ENCODE assay signal across 21 cellular contexts in the genomic region with DNA sequence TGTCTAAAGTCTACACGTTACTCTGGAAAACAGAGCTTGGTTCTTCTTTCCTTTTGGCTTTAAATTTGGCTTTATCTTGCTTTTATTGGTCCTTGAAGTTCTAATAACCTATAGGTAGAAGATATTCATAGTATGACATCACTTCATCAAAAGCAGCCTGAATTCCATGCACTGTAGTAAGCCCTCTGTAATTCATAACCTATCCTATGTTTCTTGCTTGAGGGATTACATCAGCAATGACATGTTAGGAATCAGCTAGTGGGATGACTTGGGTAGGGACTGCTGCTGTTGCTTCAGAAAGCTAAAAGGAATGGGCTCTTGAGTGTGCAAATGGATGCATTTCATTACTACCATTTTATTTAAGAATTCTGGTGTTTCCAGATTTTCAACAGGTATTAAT.
"Had no signal": no experiment of that assay in that cellular context is flagged by ENCODE, and none has a peak within 500 bp of the region (broad histone marks: within the 10 kb centered on the region; RNA-seq: fewer than 3 reads in every experiment).

No MANE protein-coding gene starts in this region.

- H3K27me3 ChIP-seq: colonic mucosa, esophagus muscularis mucosa, heart left ventricle, right lobe of liver, tibial nerve had no signal

- ATAC-seq: activated CD4-positive, alpha-beta T cell treated with anti-CD3 and anti-CD28 coated beads for 36 hours; effector memory CD8-positive, alpha-beta T cell; heart left ventricle; left colon; right lobe of liver; T-helper 17 cell had no signal

- H3K36me3 ChIP-seq: colonic mucosa, esophagus muscularis mucosa, heart left ventricle, right lobe of liver, tibial nerve had no signal

- DNase-seq: activated B cell treated with CpG ODN at 0.5 μM for 24 hours; activated CD4-positive, alpha-beta T cell treated with anti-CD3 and anti-CD28 coated beads for 36 hours; activated CD4-positive, alpha-beta T cell treated with anti-CD3 and anti-CD28 coated beads, Interleukin-2, amount 50 U/mL, for 48 hours; activated effector memory CD4-positive, alpha-beta T cell treated with Interleukin-2 at 50 U/mL for 16 hours; activated naive CD4-positive, alpha-beta T cell treated with anti-CD3 and anti-CD28 coated beads for 36 hours; activated naive CD8-positive, alpha-beta T cell treated with anti-CD3 and anti-CD28 coated beads, Interleukin-2, amount 10 ng/mL, durations not matched to agents 7 days and 5 days; activated T-cell treated with anti-CD3 and anti-CD28 coated beads, Interleukin-2, amount 50 U/mL, for 48 hours; colonic mucosa; dorsolateral prefrontal cortex; effector memory CD8-positive, alpha-beta T cell; heart left ventricle; left colon; mesenchymal stem cell; posterior cingulate gyrus; right lobe of liver; stimulated activated CD4-positive, alpha-beta T cell treated with anti-CD3 and anti-CD28 coated beads, Interleukin-1b, Interleukin-23, amount 100 ng/mL, for 48 hours; substantia nigra; T-helper 17 cell had no signal

- H3K27ac ChIP-seq: colonic mucosa, esophagus muscularis mucosa, heart left ventricle, right lobe of liver, skin epidermis, tibial nerve had no signal

- H3K4me1 ChIP-seq: colonic mucosa, right lobe of liver had no signal

- H3K4me3 ChIP-seq: colonic mucosa, dorsolateral prefrontal cortex, esophagus muscularis mucosa, heart left ventricle, right lobe of liver, skin epidermis, tibial nerve had no signal

- H3K9me3 ChIP-seq: colonic mucosa, esophagus muscularis mucosa, heart left ventricle, right lobe of liver, tibial nerve had no signal
